Comparison of ENCODE assay signal across 23 cellular contexts in the genomic region with DNA sequence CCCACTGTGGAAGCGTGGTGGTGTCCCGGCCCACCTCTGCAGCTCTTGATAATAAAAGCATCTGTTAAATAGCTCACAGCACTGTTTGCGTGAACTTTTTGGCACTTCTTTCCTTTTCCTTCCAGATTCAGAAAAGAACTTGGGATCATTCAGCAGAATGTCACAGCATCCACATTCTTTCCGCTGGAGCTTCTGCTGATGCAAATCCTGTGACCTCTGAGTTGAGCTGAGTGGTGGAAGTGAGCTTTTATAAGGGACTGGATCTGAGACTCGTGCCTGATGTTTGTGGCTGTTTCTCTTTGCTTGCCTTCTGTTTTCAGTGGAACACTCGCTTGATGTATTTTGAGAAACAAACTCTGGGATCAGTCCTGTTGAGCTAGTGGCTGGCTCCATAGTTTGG. TPM values are rescaled to one million over a fixed set of nuclear protein-coding genes. Genes with fewer than 3 reads are reported as not detected.
DNase-seq lines count a peak whose midpoint lies in the region; ATAC-seq, FAIRE-seq and TF ChIP-seq lines count a peak whose summit lies in the region.
"Had no signal": no experiment of that assay in that cellular context is flagged by ENCODE, and none has a peak within 500 bp of the region (broad histone marks: within the 10 kb centered on the region; RNA-seq: fewer than 3 reads in every experiment).

No MANE protein-coding gene starts in this region.

- no peaks in the 10 kb centered on the region for H3K27me3 Mint-ChIP-seq in activated naive CD4-positive, alpha-beta T cell treated with anti-CD3 and anti-CD28 coated beads, Interleukin-2, amount 50 U/mL, for 24 hours
- no peaks in the 10 kb centered on the region for H3K27me3 Mint-ChIP-seq in memory B cell
- H3K27me3 Mint-ChIP-seq: activated naive CD8-positive, alpha-beta T cell treated with anti-CD3 and anti-CD28 coated beads, Interleukin-2, amount 10 ng/mL, durations not matched to agents 7 days and 5 days; effector memory CD8-positive, alpha-beta T cell had no signal

- H3K36me3 ChIP-seq in K562 (ENCODE audit: control insufficient read depth, insufficient read depth, low read length) (peaks cover 18% of the 10 kb centered on the region; the same call in 2 of the 3 replicates), stomach (peaks cover 0 to 27% (median 21%) of the 10 kb centered on the region in 4 donors)
- H3K36me3 ChIP-seq: breast epithelium, thyroid gland had no signal

- TF ChIP-seq EP300 in K562 (IDR thresholded peaks at IDR 0.05; ENCODE audit: low read length) (no peak), stomach (IDR thresholded peaks at IDR 0.05) (no peak)

- no peak overlapping the region for H2AFZ ChIP-seq in K562 (ENCODE audit: low read depth, low read length)
- H2AFZ ChIP-seq: parathyroid adenoma had no signal

- ATAC-seq in K562 (no peak), memory B cell (ENCODE audit: low read depth) (no peak), HG03460 (IDR thresholded peaks at IDR 0.05; ENCODE audit: unreplicated experiment) (no peak)
- ATAC-seq: A549; effector memory CD8-positive, alpha-beta T cell had no signal

- TF ChIP-seq RAD21 in K562 (CRISPR knock-in tag; conservative IDR thresholded peaks at IDR 0.05 in 1 of 2, IDR thresholded peaks at IDR 0.05 in 1 of 2), result no peak

- DNase-seq in activated naive CD4-positive, alpha-beta T cell treated with Interleukin-2 at 50 U/mL for 16 hours, result no peak
- DNase-seq in K562 (ENCODE audit: extremely low read depth in 1 of 4, low spot score in 3 of 4) (no peak), memory B cell (ENCODE audit: low spot score in 2 of 2) (no peak), stomach (no peak), RPMI8226 (no peak), kidney tubule cell (ENCODE audit: low spot score) (no peak)
- DNase-seq: activated CD4-positive, alpha-beta T cell treated with anti-CD3 and anti-CD28 coated beads, Interleukin-2, amount 50 U/mL, for 48 hours; activated naive CD8-positive, alpha-beta T cell treated with anti-CD3 and anti-CD28 coated beads, Interleukin-2, amount 10 ng/mL, durations not matched to agents 7 days and 5 days; effector memory CD8-positive, alpha-beta T cell; NCI-H1092 treated with DMSO at 0.1 percent for 48 hours; NCI-H2107; NCI-H524 treated with DMSO at 0.1 percent for 48 hours; OCI-M1; thyroid gland had no signal

- H3K4me3 ChIP-seq in K562, result no peak overlapping the region
- no peak overlapping the region for H3K4me3 ChIP-seq in stomach
- H3K4me3 ChIP-seq: A549, breast epithelium, HAP-1, thyroid gland had no signal

- no TSS peak for BruUV-seq in K562 (replicated peaks; lab: Mats Ljungman, UMichigan)

- no peaks in the 10 kb centered on the region for H3K27me3 ChIP-seq in K562 (ENCODE audit: control insufficient read depth in 2 of 2, insufficient read depth in 2 of 2, low read length in 2 of 2)
- H3K27me3 ChIP-seq in stomach, result no peaks in the 10 kb centered on the region
- H3K27me3 ChIP-seq: breast epithelium, thyroid gland had no signal

- peak overlapping the region; percentile 15 for H3K4me3 Mint-ChIP-seq in activated naive CD4-positive, alpha-beta T cell treated with anti-CD3 and anti-CD28 coated beads, Interleukin-2, amount 50 U/mL, for 24 hours
- H3K4me3 Mint-ChIP-seq in memory B cell, result no peak overlapping the region
- H3K4me3 Mint-ChIP-seq: activated naive CD8-positive, alpha-beta T cell treated with anti-CD3 and anti-CD28 coated beads, Interleukin-2, amount 10 ng/mL, durations not matched to agents 7 days and 5 days had no signal

- no peak overlapping the region for H3K27ac ChIP-seq in K562 (ENCODE audit: extremely low read depth, low read depth, low read length)
- peak overlapping the region in 4 of 5 donors; percentile 12 to 96 (median 60) for H3K27ac ChIP-seq in stomach
- H3K27ac ChIP-seq: A549, breast epithelium, C4-2B, parathyroid adenoma, thyroid gland had no signal

- POLR2A ChIA-PET in K562 (lab: Yijun Ruan, JAX), result interaction anchor here (0.7 to 0.9 kb wide), 2 partner anchors 20 to 52 kb away, joined by 3 read pairs; no protein-coding TSS in a partner anchor

- H3K9me3 ChIP-seq in K562 (replicated peaks; ENCODE audit: control insufficient read depth, insufficient read depth, low read depth, low read length) (no peaks in the 10 kb centered on the region), stomach (no peaks in the 10 kb centered on the region)
- H3K9me3 ChIP-seq: A549, breast epithelium, HAP-1, thyroid gland had no signal

- in situ Hi-C loops in K562 (cut with MboI), result no loop called here

- no peak overlapping the region for H3K27ac Mint-ChIP-seq in activated naive CD4-positive, alpha-beta T cell treated with anti-CD3 and anti-CD28 coated beads, Interleukin-2, amount 50 U/mL, for 24 hours
- H3K27ac Mint-ChIP-seq in memory B cell, result peak overlapping the region; percentile 41
- H3K27ac Mint-ChIP-seq: activated naive CD8-positive, alpha-beta T cell treated with anti-CD3 and anti-CD28 coated beads, Interleukin-2, amount 10 ng/mL, durations not matched to agents 7 days and 5 days had no signal

- H3K9me1 ChIP-seq in K562 (ENCODE audit: control insufficient read depth, insufficient read depth, low read length), result peaks cover 8% of the 10 kb centered on the region

- H3K4me1 ChIP-seq in K562 (replicated peaks in 1 of 2; ENCODE audit: control insufficient read depth in 2 of 2, insufficient read depth in 2 of 2, low read length in 2 of 2) (peaks cover 7 to 50% of the 10 kb centered on the region in 2 experiments; a peak in 4 of 5 replicates), stomach (peaks cover 34 to 91% (median 83%) of the 10 kb centered on the region in 4 donors)

- intact Hi-C loops in K562 (cut with micrococcal nuclease), result no loop called here
- intact Hi-C loops in stomach (cut with DNase I; ENCODE audit: low total_unique reads), result no loop called here

- peak; percentile 57 for FAIRE-seq in K562 (lab: Jason Lieb, UNC)
- FAIRE-seq: A549 had no signal

- no peak overlapping the region for H3K4me2 ChIP-seq in K562 (ENCODE audit: insufficient read depth, low read length)
- H3K4me2 ChIP-seq: A549 had no signal

- CTCF ChIA-PET in K562 (lab: Yijun Ruan, JAX; ENCODE audit: low intra/inter-chr PET ratio), result no interaction called here

- peaks cover 47% of the 10 kb centered on the region for H3K79me2 ChIP-seq in K562 (ENCODE audit: control insufficient read depth, insufficient read depth, low read length)

- 79% methylated on average over 6 of the region's 6 CpGs for WGBS in K562 (ENCODE audit: insufficient coverage, low coverage, missing lambda C conversion rate)
- WGBS in stomach, 5 donors, result 58 to 67% (median 61%) methylated on average over 6 of the region's 6 CpGs

- H3K9me3 Mint-ChIP-seq in activated naive CD4-positive, alpha-beta T cell treated with anti-CD3 and anti-CD28 coated beads, Interleukin-2, amount 50 U/mL, for 24 hours, result no peaks in the 10 kb centered on the region
- H3K9me3 Mint-ChIP-seq in memory B cell, result no peaks in the 10 kb centered on the region
- H3K9me3 Mint-ChIP-seq: activated naive CD8-positive, alpha-beta T cell treated with anti-CD3 and anti-CD28 coated beads, Interleukin-2, amount 10 ng/mL, durations not matched to agents 7 days and 5 days; effector memory CD8-positive, alpha-beta T cell had no signal

- no peak for TF ChIP-seq CTCF in K562 (IDR thresholded peaks at IDR 0.05 in 2 of 3, conservative IDR thresholded peaks at IDR 0.05 in 1 of 3; ENCODE audit: insufficient read depth in 2 of 3, low read depth in 1 of 3, low read length in 3 of 3)
- TF ChIP-seq CTCF in stomach (IDR thresholded peaks at IDR 0.05), result no peak

- no peaks in the 10 kb centered on the region for H3K36me3 Mint-ChIP-seq in activated naive CD4-positive, alpha-beta T cell treated with anti-CD3 and anti-CD28 coated beads, Interleukin-2, amount 50 U/mL, for 24 hours
- H3K36me3 Mint-ChIP-seq in memory B cell, result no peaks in the 10 kb centered on the region
- H3K36me3 Mint-ChIP-seq: activated naive CD8-positive, alpha-beta T cell treated with anti-CD3 and anti-CD28 coated beads, Interleukin-2, amount 10 ng/mL, durations not matched to agents 7 days and 5 days had no signal

- H4K20me1 ChIP-seq in K562 (replicated peaks; ENCODE audit: control insufficient read depth, insufficient read depth, low read length), result peaks cover 59% of the 10 kb centered on the region

- TF ChIP-seq POLR2A in K562 (conservative IDR thresholded peaks at IDR 0.05), result no peak
- TF ChIP-seq POLR2A in stomach (IDR thresholded peaks at IDR 0.05), result no peak

- peaks cover 61% of the 10 kb centered on the region for H3K4me1 Mint-ChIP-seq in activated naive CD4-positive, alpha-beta T cell treated with anti-CD3 and anti-CD28 coated beads, Interleukin-2, amount 50 U/mL, for 24 hours
- peaks cover 16% of the 10 kb centered on the region for H3K4me1 Mint-ChIP-seq in memory B cell

- H3K9ac ChIP-seq in K562 (ENCODE audit: insufficient read depth in 1 of 2, low read depth in 2 of 2, low read length in 2 of 2), result no peak overlapping the region
- H3K9ac ChIP-seq: parathyroid adenoma had no signal

RNA-seq across cellular contexts. Expression of a gene that starts 3.9 kb away (rescaled TPM):
- 144 and 173 TPM in 2 replicates for total RNA-seq in K562 (2011; cell fraction: chromatin; rRNA removed; ENCODE audit: low replicate concordance)
- 69.5 and 70.9 TPM in 2 replicates for total RNA-seq in K562 (2011; cell fraction: nucleolus; rRNA removed)
- 130 and 148 TPM in 2 replicates for total RNA-seq in K562 (2011; cell fraction: nucleoplasm; rRNA removed)
- total RNA-seq in K562 (2014; rRNA removed), result 14.4 and 18.2 TPM in 2 replicates
- total RNA-seq in K562 (2014; rRNA removed; fragmentation: Illumina TruSeq; extraction: Trizol), result 14.0 and 16.1 TPM in 2 replicates
- total RNA-seq in K562 (2015; rRNA removed; fragmentation: Illumina TruSeq; extraction: Trizol), result 13.0 and 14.1 TPM in 2 replicates
- 23.0 and 25.6 TPM in 2 replicates for total RNA-seq in K562 (2021)
- 11.2 and 18.0 TPM in 2 replicates for polyA plus RNA-seq in K562 (2011; rRNA removed)
- 7.4 and 12.4 TPM in 2 replicates for polyA plus RNA-seq in K562 (2011; cell fraction: cytosol; rRNA removed)
- polyA plus RNA-seq in K562 (2011; cell fraction: nucleus; rRNA removed), result 75.1 and 90.2 TPM in 2 replicates
- polyA plus RNA-seq in K562 (2012), result 15.0 and 24.7 TPM in 2 replicates
- polyA plus RNA-seq in K562 (2014; fragmentation: Illumina TruSeq; extraction: Trizol), result 19.9 and 21.1 TPM in 2 replicates
- 1 to 10 TPM; 2.5 to 3.5 TPM for polyA plus RNA-seq in K562 (2014; fragmentation: Nextera tagmentation; extraction: Ambion mirVana)
- 15.2 and 16.9 TPM in 2 replicates for polyA plus RNA-seq in K562 (2014; rRNA removed)
- 73.7 and 99.1 TPM in 2 replicates for polyA minus RNA-seq in K562 (2011; rRNA and poly(A)+ RNA removed)
- polyA minus RNA-seq in K562 (2011; cell fraction: cytosol; rRNA and poly(A)+ RNA removed), result 7.7 and 10.5 TPM in 2 replicates
- polyA minus RNA-seq in K562 (2011; cell fraction: nucleus; rRNA and poly(A)+ RNA removed), result 19.9 and 34.7 TPM in 2 replicates
- 10 to 100 TPM; 23.2 to 83.4 (median 66.3) TPM for total RNA-seq in stomach
- polyA plus RNA-seq in stomach, result 10 to 100 TPM; 15.1 to 19.7 (median 19.7) TPM

RNA-seq across cellular contexts. Expression of a gene that starts 22.1 kb away (rescaled TPM):
- total RNA-seq in K562 (2011; cell fraction: chromatin; rRNA removed; ENCODE audit: low replicate concordance), result not detected in 2 replicates
- not detected in 2 replicates for total RNA-seq in K562 (2011; cell fraction: nucleolus; rRNA removed)
- total RNA-seq in K562 (2011; cell fraction: nucleoplasm; rRNA removed), result not detected in 2 replicates
- total RNA-seq in K562 (2014; rRNA removed) (not detected in 2 replicates), K562 (2014; rRNA removed; fragmentation: Illumina TruSeq; extraction: Trizol) (not detected in 2 replicates), K562 (2015; rRNA removed; fragmentation: Illumina TruSeq; extraction: Trizol) (not detected in 2 replicates), K562 (2021) (not detected in 2 replicates), stomach (not detected)
- polyA plus RNA-seq in K562 (2011; rRNA removed) (not detected in 2 replicates), K562 (2014; fragmentation: Illumina TruSeq; extraction: Trizol) (not detected in 2 replicates), K562 (2014; fragmentation: Nextera tagmentation; extraction: Ambion mirVana) (not detected), K562 (2014; rRNA removed) (not detected in 2 replicates), stomach (not detected)
- not detected in 2 replicates for polyA plus RNA-seq in K562 (2011; cell fraction: cytosol; rRNA removed)
- not detected in 2 replicates for polyA plus RNA-seq in K562 (2011; cell fraction: nucleus; rRNA removed)
- not detected in 2 replicates for polyA plus RNA-seq in K562 (2012)
- polyA minus RNA-seq in K562 (2011; rRNA and poly(A)+ RNA removed), result not detected in 2 replicates
- polyA minus RNA-seq in K562 (2011; cell fraction: cytosol; rRNA and poly(A)+ RNA removed), result not detected in 2 replicates
- not detected in 2 replicates for polyA minus RNA-seq in K562 (2011; cell fraction: nucleus; rRNA and poly(A)+ RNA removed)
- total RNA-seq: activated naive CD8-positive, alpha-beta T cell treated with anti-CD3 and anti-CD28 coated beads, Interleukin-2, amount 10 ng/mL, durations not matched to agents 7 days and 5 days; breast epithelium; left colon; mucosa of gallbladder; thyroid gland had no signal
- polyA plus RNA-seq: A549 had no signal

RNA-seq across cellular contexts. Expression of a gene that starts 59.4 kb away (rescaled TPM):
- 78.3 and 113 TPM in 2 replicates for total RNA-seq in K562 (2011; cell fraction: chromatin; rRNA removed; ENCODE audit: low replicate concordance)
- total RNA-seq in K562 (2011; cell fraction: nucleolus; rRNA removed), result 67.9 and 70.7 TPM in 2 replicates
- 77.2 and 104 TPM in 2 replicates for total RNA-seq in K562 (2011; cell fraction: nucleoplasm; rRNA removed)
- total RNA-seq in K562 (2014; rRNA removed) (44.6 and 63.8 TPM in 2 replicates), K562 (2014; rRNA removed; fragmentation: Illumina TruSeq; extraction: Trizol) (21.5 and 21.7 TPM in 2 replicates), K562 (2015; rRNA removed; fragmentation: Illumina TruSeq; extraction: Trizol) (39.6 and 44.5 TPM in 2 replicates), K562 (2021) (65.1 and 67.5 TPM in 2 replicates), stomach (10 to 100 TPM; 13.6 to 77.9 (median 22.8) TPM)
- polyA plus RNA-seq in K562 (2011; rRNA removed) (32.3 and 33.1 TPM in 2 replicates), K562 (2014; fragmentation: Illumina TruSeq; extraction: Trizol) (53.9 and 66.5 TPM in 2 replicates), K562 (2014; fragmentation: Nextera tagmentation; extraction: Ambion mirVana) (1 to 10 TPM; 8.7 to 9.3 TPM), K562 (2014; rRNA removed) (58.9 and 67.2 TPM in 2 replicates), stomach (10 to 100 TPM; 14.7 to 28.2 (median 19.8) TPM)
- 43.6 and 66.7 TPM in 2 replicates for polyA plus RNA-seq in K562 (2011; cell fraction: cytosol; rRNA removed)
- 27.6 and 41.4 TPM in 2 replicates for polyA plus RNA-seq in K562 (2011; cell fraction: nucleus; rRNA removed)
- polyA plus RNA-seq in K562 (2012), result 35.8 and 52.8 TPM in 2 replicates
- polyA minus RNA-seq in K562 (2011; rRNA and poly(A)+ RNA removed), result 20.0 and 26.4 TPM in 2 replicates
- polyA minus RNA-seq in K562 (2011; cell fraction: cytosol; rRNA and poly(A)+ RNA removed), result 21.5 and 30.5 TPM in 2 replicates
- 14.5 and 18.4 TPM in 2 replicates for polyA minus RNA-seq in K562 (2011; cell fraction: nucleus; rRNA and poly(A)+ RNA removed)
